Comparison of ENCODE assay signal across 9 cellular contexts in the genomic region with DNA sequence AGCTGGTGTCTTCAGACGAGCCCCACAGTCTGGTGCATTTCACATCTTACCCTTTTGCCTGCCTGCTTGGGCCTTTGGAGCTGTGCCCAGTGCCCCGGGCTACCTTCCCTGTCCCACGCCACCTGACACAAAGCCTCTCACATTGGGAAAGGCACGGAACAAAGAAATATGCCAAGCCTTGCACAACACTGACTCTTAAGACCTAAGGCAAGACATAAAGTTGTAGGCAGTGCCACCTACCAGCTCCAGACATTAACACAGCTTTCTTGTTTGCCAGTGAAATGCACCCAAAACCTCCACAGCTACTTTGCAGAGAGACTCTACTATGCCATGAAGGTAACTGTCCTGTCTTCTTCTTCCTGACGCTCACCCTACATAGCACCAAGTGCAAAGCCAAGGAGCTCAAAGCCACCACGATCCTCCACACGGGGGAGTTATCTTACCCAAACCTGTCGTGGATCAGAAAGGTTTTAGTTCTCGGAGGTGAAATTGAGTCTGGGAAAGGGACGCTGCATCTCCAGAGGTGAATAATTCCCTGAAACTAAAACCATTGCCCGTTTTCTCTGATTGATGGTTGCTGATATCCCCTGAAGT. TPM values are rescaled to one million over a fixed set of nuclear protein-coding genes. Genes with fewer than 3 reads are reported as not detected.
A peak's percentile ranks its signal among the peaks of the same experiment; 100 is the strongest.
DNase-seq lines count a peak whose midpoint lies in the region; ATAC-seq, FAIRE-seq and TF ChIP-seq lines count a peak whose summit lies in the region.
"Not testable (repeated sequence)": the region's sequence is repeated elsewhere in the genome, so short reads cannot be mapped to it uniquely, and the experiment has no call there.
"Had no signal": no experiment of that assay in that cellular context is flagged by ENCODE, and none has a peak within 500 bp of the region (broad histone marks: within the 10 kb centered on the region; RNA-seq: fewer than 3 reads in every experiment).

No MANE protein-coding gene starts in this region.

- H3K9me3 ChIP-seq in A549; PC-3 (ENCODE audit: low read length); mammary epithelial cell (replicated peaks; ENCODE audit: insufficient read depth, low read length); HepG2 (ENCODE audit: low read length): not testable (repeated sequence)

- not testable (repeated sequence) for DNase-seq in A549 (ENCODE audit: low read depth in 1 of 2, low spot score in 1 of 2); PC-3; mammary epithelial cell; left cardiac atrium; HepG2 (ENCODE audit: low spot score); omental fat pad (ENCODE audit: low spot score)

- FAIRE-seq in A549 (lab: Jason Lieb, UNC); HepG2 (lab: Jason Lieb, UNC): not testable (repeated sequence)

- dilution Hi-C loops in mammary epithelial cell (cut with HindIII; ENCODE audit: low sequenced_read_pairs) = not testable (repeated sequence)

- POLR2A ChIA-PET in A549 (lab: Yijun Ruan, JAX); PC-3 (lab: Charles Lee; ENCODE audit: unreplicated experiment); HepG2 (lab: Yijun Ruan, JAX): not testable (repeated sequence)

- not testable (repeated sequence) for H3K79me2 ChIP-seq in PC-3 (ENCODE audit: low read length); mammary epithelial cell (ENCODE audit: insufficient read depth, low read length); HepG2 (ENCODE audit: insufficient read depth, low read length)

- in situ Hi-C loops in mammary epithelial cell (cut with MboI; ENCODE audit: low sequenced_read_pairs in 2 of 2); HepG2 (cut with HindIII; ENCODE audit: extremely low pct_ligation_motif_present, low pct_unique_long_range_greater_than_20kb): not testable (repeated sequence)

- not testable (repeated sequence) for H3K4me2 ChIP-seq in A549; PC-3 (ENCODE audit: low read length); mammary epithelial cell (ENCODE audit: insufficient read depth, low read depth, low read length); HepG2 (ENCODE audit: low read depth, low read length)

- TF ChIP-seq EP300 in A549 (IDR thresholded peaks at IDR 0.05); HepG2 (IDR thresholded peaks at IDR 0.05; ENCODE audit: low read depth in 2 of 2, low read length in 2 of 2); HepG2 (CRISPR knock-in tag; IDR thresholded peaks at IDR 0.05; ENCODE audit: borderline replicate concordance): not testable (repeated sequence)

- WGBS in A549 (ENCODE audit: missing lambda C conversion rate) = no CpG with 5 or more reads among the region's 11 CpGs
- no CpG with 5 or more reads among the region's 11 CpGs for WGBS in mammary epithelial cell (ENCODE audit: low coverage, missing lambda C conversion rate)
- no CpG with 5 or more reads among the region's 11 CpGs for WGBS in HepG2 (ENCODE audit: low lambda C conversion rate)

- H2AFZ ChIP-seq in PC-3 (ENCODE audit: low read length); mammary epithelial cell (ENCODE audit: low read depth, low read length); HepG2 (ENCODE audit: low read length): not testable (repeated sequence)

- not testable (repeated sequence) for H3K4me3 ChIP-seq in A549; PC-3 (ENCODE audit: low read length); mammary epithelial cell (replicated peaks in 1 of 3; ENCODE audit: insufficient read depth in 1 of 3, low read depth in 2 of 3, low read length in 3 of 3); HepG2 (replicated peaks in 1 of 3; ENCODE audit: insufficient read depth in 1 of 3, low read depth in 2 of 3, low read length in 3 of 3)

- not testable (repeated sequence) for H3K9me2 ChIP-seq in PC-3 (replicated peaks; ENCODE audit: low read length)

- CTCF ChIA-PET in A549 (lab: Yijun Ruan, JAX); PC-3 (lab: Charles Lee); mammary epithelial cell (lab: Charles Lee; ENCODE audit: low non-redundant PET); HepG2 (lab: Yijun Ruan, JAX; ENCODE audit: low intra/inter-chr PET ratio, low total read pairs): not testable (repeated sequence)

- not testable (repeated sequence) for TF ChIP-seq RAD21 in A549 (conservative IDR thresholded peaks at IDR 0.05 in 1 of 2, IDR thresholded peaks at IDR 0.05 in 1 of 2); HepG2 (CRISPR knock-in tag; IDR thresholded peaks at IDR 0.05)

- intact Hi-C loops in PC-3 (cut with micrococcal nuclease); mammary epithelial cell (cut with micrococcal nuclease); left cardiac atrium (cut with DNase I); HepG2 (cut with micrococcal nuclease; ENCODE audit: unreplicated experiment): not testable (repeated sequence)

- H3K4me1 ChIP-seq in A549; PC-3 (ENCODE audit: insufficient read depth, low read length); mammary epithelial cell (ENCODE audit: insufficient read depth, low read length); HepG2 (ENCODE audit: insufficient read depth, low read length): not testable (repeated sequence)

- H3K27me3 ChIP-seq in PC-3 (ENCODE audit: low read length); mammary epithelial cell (ENCODE audit: insufficient read depth, low read length); HepG2 (ENCODE audit: control insufficient read depth in 1 of 2, insufficient read depth in 2 of 2, low read length in 2 of 2): not testable (repeated sequence)

- H3K36me3 ChIP-seq in PC-3 (ENCODE audit: low read depth, low read length); mammary epithelial cell (ENCODE audit: insufficient read depth, low read length); HepG2 (replicated peaks in 1 of 2; ENCODE audit: control insufficient read depth in 1 of 2, insufficient read depth in 2 of 2, low read length in 2 of 2): not testable (repeated sequence)

- H3K9ac ChIP-seq in PC-3 (ENCODE audit: low read length); mammary epithelial cell (ENCODE audit: insufficient read depth, low read length); HepG2 (ENCODE audit: insufficient read depth, low read depth, low read length): not testable (repeated sequence)

- not testable (repeated sequence) for H3F3A ChIP-seq in PC-3 (ENCODE audit: low read length, unreplicated experiment)

- H4K20me1 ChIP-seq in PC-3 (ENCODE audit: low read length); mammary epithelial cell (ENCODE audit: insufficient read depth, low read length); HepG2 (ENCODE audit: insufficient read depth, low read length): not testable (repeated sequence)

- not testable (repeated sequence) for H3K27ac ChIP-seq in A549; PC-3 (ENCODE audit: low read length); mammary epithelial cell (ENCODE audit: insufficient read depth, low read depth, low read length); HepG2 (ENCODE audit: extremely low read length, insufficient read depth, low read length)

- not testable (repeated sequence) for BruUV-seq in PC-3 (replicated peaks; lab: Mats Ljungman, UMichigan); HepG2 (replicated peaks; lab: Mats Ljungman, UMichigan)
- TSS peak; percentile 5 for BruUV-seq in mammary epithelial cell (replicated peaks; lab: Mats Ljungman, UMichigan)

- TF ChIP-seq POLR2A in A549 (IDR thresholded peaks at IDR 0.05; ENCODE audit: low read length); HepG2 (IDR thresholded peaks at IDR 0.05; ENCODE audit: insufficient read depth in 1 of 2, low read depth in 2 of 2, low read length in 2 of 2): not testable (repeated sequence)

- peak; percentile 57 to 59 for ATAC-seq in A549
- peak; percentile 67 for ATAC-seq in PC-3
- peak; percentile 42; the same call in 2 of the 3 replicates for ATAC-seq in SK-N-SH treated with all-trans-retinoic acid at 6 μM for 48 hours
- peak; percentile 5 to 49 for ATAC-seq in left cardiac atrium
- ATAC-seq in HepG2 = peak; percentile 36; the same call in 2 of the 3 replicates
- peak; percentile 2 for ATAC-seq in omental fat pad (ENCODE audit: low FRiP score)

- TF ChIP-seq CTCF in A549 (IDR thresholded peaks at IDR 0.05); PC-3 (conservative IDR thresholded peaks at IDR 0.05; ENCODE audit: low read depth, low read length); mammary epithelial cell (conservative IDR thresholded peaks at IDR 0.05 in 1 of 2, IDR thresholded peaks at IDR 0.05 in 1 of 2; ENCODE audit: extremely low read depth in 1 of 2, insufficient read depth in 1 of 2, low read depth in 1 of 2, low read length in 2 of 2); HepG2 (CRISPR knock-in tag; IDR thresholded peaks at IDR 0.05); omental fat pad (IDR thresholded peaks at IDR 0.05): not testable (repeated sequence)

RNA-seq across cellular contexts. Expression of a gene that starts 11.8 kb away (rescaled TPM):
- 31.8 and 33.7 TPM in 2 replicates for polyA plus RNA-seq in A549 (2011; rRNA removed)
- polyA plus RNA-seq in A549 (2012; cell fraction: cytosol; rRNA removed) = 34.5 and 42.0 TPM in 2 replicates
- polyA plus RNA-seq in A549 (2012; cell fraction: nucleus; rRNA removed) = 67.8 and 88.3 TPM in 2 replicates
- 88.9 to 95.8 TPM (median 92.3 TPM) in 3 replicates for polyA plus RNA-seq in A549 (2017; fragmentation: RNase III; extraction: RNeasy Plus Mini Kit Qiagen cat#74134 plus additional on column Dnase treatment)
- polyA minus RNA-seq in A549 (2011; rRNA and poly(A)+ RNA removed) = 29.7 and 31.2 TPM in 2 replicates
- total RNA-seq in PC-3 (2014; rRNA removed) = not detected in 2 replicates
- total RNA-seq in mammary epithelial cell = 100 to 1,000 TPM; 279 to 423 TPM
- 332 TPM for polyA plus RNA-seq in mammary epithelial cell
- 320 TPM for polyA minus RNA-seq in mammary epithelial cell
- 1 to 10 TPM; 2.4 to 5.1 TPM for total RNA-seq in left cardiac atrium
- not detected in 2 replicates for total RNA-seq in HepG2 (2016; rRNA removed; fragmentation: Illumina TruSeq; extraction: Trizol)
- total RNA-seq in HepG2 (2016; cell fraction: cytosol; rRNA removed; fragmentation: Illumina TruSeq; extraction: Trizol; ENCODE audit: low read depth) = not detected in 2 replicates
- total RNA-seq in HepG2 (2016; cell fraction: insoluble cytoplasmic fraction; rRNA removed; fragmentation: Illumina TruSeq; extraction: Trizol) = not detected in 2 replicates
- not detected in 2 replicates for total RNA-seq in HepG2 (2016; cell fraction: membrane; rRNA removed; fragmentation: Illumina TruSeq; extraction: Trizol)
- total RNA-seq in HepG2 (2016; cell fraction: nucleus; rRNA removed; fragmentation: Illumina TruSeq; extraction: Trizol) = not detected in 2 replicates
- polyA plus RNA-seq in HepG2 (2011; rRNA removed) = not detected in 2 replicates
- not detected in 2 replicates for polyA plus RNA-seq in HepG2 (2011; cell fraction: cytosol; rRNA removed)
- polyA plus RNA-seq in HepG2 (2011; cell fraction: nucleus; rRNA removed) = not detected in 2 replicates
- not detected in 2 replicates for polyA plus RNA-seq in HepG2 (2012)
- polyA plus RNA-seq in HepG2 (2016; cell fraction: cytosol; fragmentation: Illumina TruSeq; extraction: Trizol; ENCODE audit: low read depth) = not detected in 2 replicates
- polyA plus RNA-seq in HepG2 (2016; cell fraction: insoluble cytoplasmic fraction; fragmentation: Illumina TruSeq; extraction: Trizol; ENCODE audit: low read depth) = not detected in 2 replicates
- polyA plus RNA-seq in HepG2 (2016; cell fraction: membrane; fragmentation: Illumina TruSeq; extraction: Trizol; ENCODE audit: low read depth) = not detected in 2 replicates
- not detected in 2 replicates for polyA plus RNA-seq in HepG2 (2016; cell fraction: nucleus; fragmentation: Illumina TruSeq; extraction: Trizol; ENCODE audit: insufficient read depth, low read depth)
- polyA minus RNA-seq in HepG2 (2011; rRNA and poly(A)+ RNA removed; ENCODE audit: low replicate concordance) = 22.9 TPM in 1 of 2 replicates, not detected in the other
- 0.53 TPM in 1 of 2 replicates, not detected in the other for polyA minus RNA-seq in HepG2 (2011; cell fraction: cytosol; rRNA and poly(A)+ RNA removed)
- polyA minus RNA-seq in HepG2 (2011; cell fraction: nucleus; rRNA and poly(A)+ RNA removed) = not detected in 2 replicates
- total RNA-seq in omental fat pad = 100 to 1,000 TPM in 2 of 4 donors, 10 to 100 TPM in 1, 1 to 10 TPM in 1; 2.4 to 284 (median 86.8) TPM
- total RNA-seq: A673; CD4-positive, alpha-beta memory T cell had no signal
- polyA plus RNA-seq: CD4-positive, alpha-beta memory T cell had no signal

Comparison
In these comparisons a context has a peak if more than half of its experiments do, and no peak if none do; other contexts are left out.
1. ATAC-seq: peak in every context shown above with its lines; median percentile 67 in PC-3; 58 in A549; 42 in SK-N-SH treated with all-trans-retinoic acid at 6 μM for 48 hours; 36 in HepG2; 27 in left cardiac atrium; 2 in omental fat pad.